ENCODE assay signal across 27 cellular contexts in genomic region chr11:2663915-2664314, GRCh38.
"Had no signal": no experiment of that assay in that cellular context is flagged by ENCODE, and none has a peak within 500 bp of the region (broad histone marks: within the 10 kb centered on the region; RNA-seq: fewer than 3 reads in every experiment).

No MANE protein-coding gene starts in this region.

- ATAC-seq: activated CD4-positive, CD25-positive, alpha-beta regulatory T cell treated with anti-CD3 and anti-CD28 coated beads, Interleukin-2, amount 50 U/mL, for 24 hours; activated naive CD8-positive, alpha-beta T cell treated with anti-CD3 and anti-CD28 coated beads, Interleukin-2, amount 50 U/mL, for 24 hours; activated T-cell treated with anti-CD3 and anti-CD28 coated beads, Interleukin-2, amount 50 U/mL, for 4 hours; left colon; right cardiac atrium had no signal

- H3K9me3 ChIP-seq: neutrophil had no signal

- H3K4me1 ChIP-seq: breast epithelium, parathyroid adenoma, uterus had no signal

- H3K4me3 ChIP-seq: breast epithelium, uterus had no signal

- FAIRE-seq: colon, endothelial cell of umbilical vein, keratinocyte had no signal

- H3K27ac ChIP-seq: breast epithelium, neutrophil, parathyroid adenoma, uterus, VCaP had no signal

- H3K36me3 ChIP-seq: breast epithelium, uterus had no signal

- H3K27ac Mint-ChIP-seq: activated naive CD8-positive, alpha-beta T cell treated with anti-CD3 and anti-CD28 coated beads, Interleukin-2, amount 50 U/mL, for 24 hours; stimulated activated naive CD8-positive, alpha-beta T cell treated with anti-CD3 and anti-CD28 coated beads, Interleukin-15, Interleukin-2, amounts not matched to agents 100 ng/mL and 50 ng/mL, for 24 hours; T-helper 2 cell treated with Interferon-gamma antibody and Interleukin-4, amounts not matched to agents 5 μg/mL and 100 μg/mL, for 36 hours; type B pancreatic cell had no signal

- H3K4me3 Mint-ChIP-seq: activated naive CD8-positive, alpha-beta T cell treated with anti-CD3 and anti-CD28 coated beads, Interleukin-2, amount 50 U/mL, for 24 hours; activated T-cell treated with anti-CD3 and anti-CD28 coated beads, Interleukin-2, amount 50 U/mL, for 4 hours; central memory CD8-positive, alpha-beta T cell; nephron; stimulated activated naive CD8-positive, alpha-beta T cell treated with anti-CD3 and anti-CD28 coated beads, Interleukin-15, Interleukin-2, amounts not matched to agents 100 ng/mL and 50 ng/mL, for 24 hours; T-helper 2 cell treated with Interferon-gamma antibody and Interleukin-4, amounts not matched to agents 5 μg/mL and 100 μg/mL, for 36 hours; type B pancreatic cell had no signal

- DNase-seq: activated CD4-positive, alpha-beta T cell treated with anti-CD3 and anti-CD28 coated beads for 48 hours; activated CD8-positive, alpha-beta memory T cell treated with anti-CD3 and anti-CD28 coated beads, Interleukin-2, amount 50 U/mL, for 4 hours; activated naive CD4-positive, alpha-beta T cell treated with Interleukin-2 at 50 U/mL for 16 hours; activated naive CD8-positive, alpha-beta T cell treated with anti-CD3 and anti-CD28 coated beads, Interleukin-2, amount 50 U/mL, for 24 hours; activated T-cell treated with anti-CD3 and anti-CD28 coated beads, Interleukin-2, amount 50 U/mL, for 4 hours; foreskin fibroblast; hippocampal formation; left colon; mammary epithelial cell; right cardiac atrium; stimulated activated CD4-positive, alpha-beta T cell treated with anti-CD3 and anti-CD28 coated beads, Interleukin-4, amount 100 ng/mL, for 1 hour; substantia nigra; T-helper 1 cell; uterus had no signal

- H3K27me3 ChIP-seq: breast epithelium, neutrophil, uterus had no signal

- H3K9me3 Mint-ChIP-seq: central memory CD8-positive, alpha-beta T cell; type B pancreatic cell had no signal

- H3K4me1 Mint-ChIP-seq: activated naive CD8-positive, alpha-beta T cell treated with anti-CD3 and anti-CD28 coated beads, Interleukin-2, amount 50 U/mL, for 24 hours; central memory CD8-positive, alpha-beta T cell had no signal

- H3K79me2 ChIP-seq: parathyroid adenoma had no signal

- H3K27me3 Mint-ChIP-seq: activated naive CD8-positive, alpha-beta T cell treated with anti-CD3 and anti-CD28 coated beads, Interleukin-2, amount 50 U/mL, for 24 hours; central memory CD8-positive, alpha-beta T cell; stimulated activated naive CD8-positive, alpha-beta T cell treated with anti-CD3 and anti-CD28 coated beads, Interleukin-15, Interleukin-2, amounts not matched to agents 100 ng/mL and 50 ng/mL, for 24 hours; type B pancreatic cell had no signal

- H2AFZ ChIP-seq: parathyroid adenoma had no signal
